ENCODE assay signal across 8 cellular contexts in the genomic region with DNA sequence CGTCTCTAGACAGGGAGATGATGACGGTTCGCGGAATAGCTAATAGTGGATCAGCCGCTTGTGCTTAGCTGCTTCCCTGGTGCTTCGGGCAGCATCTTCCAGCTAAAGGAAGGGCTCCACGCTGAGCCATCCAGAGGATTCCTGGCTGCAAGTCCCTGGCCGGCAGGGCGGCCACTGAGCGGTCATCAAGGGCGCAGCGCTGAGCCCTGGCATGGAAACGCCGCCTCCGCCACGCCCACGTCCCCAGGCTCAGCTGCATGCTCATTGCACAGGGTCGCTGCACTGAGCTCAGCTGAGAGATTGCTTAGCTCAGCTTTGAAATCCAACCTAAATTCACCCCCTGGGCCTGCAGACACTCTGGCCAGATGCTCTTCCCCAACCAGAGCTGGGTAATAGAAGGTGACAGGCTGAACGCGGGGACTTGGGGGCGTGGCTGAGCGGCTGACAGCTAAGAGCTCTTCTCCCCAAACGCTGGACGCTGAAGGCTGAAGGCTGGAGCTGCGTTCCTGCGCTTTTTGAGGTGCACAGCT.
A peak's percentile ranks its signal among the peaks of the same experiment; 100 is the strongest.
DNase-seq lines count a peak whose midpoint lies in the region; ATAC-seq and TF ChIP-seq lines count a peak whose summit lies in the region.

No MANE protein-coding gene starts in this region.

- TF ChIP-seq EP300 in neural cell (conservative IDR thresholded peaks at IDR 0.05; ENCODE audit: poor library complexity, severe bottlenecking): no peak

- H3K9ac ChIP-seq in HUES64 (ENCODE audit: low read depth, low read length) (no peak overlapping the region), neural cell (ENCODE audit: low read length) (peak overlapping the region; percentile 62)

- H3K27me3 ChIP-seq in HUES64 (ENCODE audit: insufficient read depth, low read length) (no peaks in the 10 kb centered on the region), WERI-Rb-1 (ENCODE audit: insufficient read depth, low read depth, severe bottlenecking) (peaks cover 10% of the 10 kb centered on the region), neural cell (ENCODE audit: insufficient read depth, low read depth, low read length) (no peaks in the 10 kb centered on the region)

- H3K4me3 ChIP-seq in HUES64 (ENCODE audit: low read length) (peak overlapping the region; percentile 54), WERI-Rb-1 (ENCODE audit: low read depth, low read length) (peak overlapping the region; percentile 30), neural cell (ENCODE audit: low read length) (peak overlapping the region; percentile 63)

- DNase-seq in DMS114 treated with DMSO at 0.1 percent for 48 hours (lab: John Stamatoyannopoulos, UW; ENCODE audit: unreplicated experiment) (peak; percentile 11), WERI-Rb-1 (peak; percentile 65), globus pallidus (ENCODE audit: low spot score) (peak; percentile 33), cerebellar cortex (ENCODE audit: low spot score) (no peak)
- DNase-seq in stimulated activated naive CD4-positive, alpha-beta T cell treated with Interleukin-2 at 50 U/mL for 16 hours (lab: John Stamatoyannopoulos, UW): no peak

- H3K36me3 ChIP-seq in HUES64 (ENCODE audit: insufficient read depth, low read length): no peaks in the 10 kb centered on the region
- no peaks in the 10 kb centered on the region for H3K36me3 ChIP-seq in WERI-Rb-1
- no peaks in the 10 kb centered on the region for H3K36me3 ChIP-seq in neural cell (ENCODE audit: insufficient read depth, low read length)

- peak overlapping the region; percentile 29 for H2AFZ ChIP-seq in neural cell (ENCODE audit: low read depth, low read length)

- H3K9me3 ChIP-seq in HUES64 (ENCODE audit: insufficient read depth, low read depth, low read length): peaks cover 8% of the 10 kb centered on the region; the same call in 1 of the 2 replicates
- H3K9me3 ChIP-seq in WERI-Rb-1 (ENCODE audit: severe bottlenecking): no peaks in the 10 kb centered on the region
- no peaks in the 10 kb centered on the region for H3K9me3 ChIP-seq in neural cell (ENCODE audit: low read length)

- H3K4me1 ChIP-seq in HUES64 (ENCODE audit: insufficient read depth, low read length): peaks cover 24% of the 10 kb centered on the region

- H3K27ac ChIP-seq in HUES64 (ENCODE audit: low read depth, low read length): no peak overlapping the region
- H3K27ac ChIP-seq in WERI-Rb-1: no peak overlapping the region
- H3K27ac ChIP-seq in neural cell (ENCODE audit: low read length): peak overlapping the region; percentile 4

- WGBS in HUES64: 9% methylated on average over 26 of the region's 26 CpGs

- no peaks in the 10 kb centered on the region for H3K79me2 ChIP-seq in neural cell (replicated peaks; ENCODE audit: insufficient read depth, low read length)

- H3F3A ChIP-seq in neural cell (ENCODE audit: insufficient read depth, low read length, poor library complexity, severe bottlenecking): no peaks in the 10 kb centered on the region

- H3K9me2 ChIP-seq in neural cell (ENCODE audit: insufficient read depth, low read length): no peaks in the 10 kb centered on the region

- TF ChIP-seq RAD21 in neural cell (conservative IDR thresholded peaks at IDR 0.05): no peak

- no peaks in the 10 kb centered on the region for H4K20me1 ChIP-seq in neural cell (ENCODE audit: insufficient read depth)

- peak overlapping the region; percentile 20 for H3K4me2 ChIP-seq in neural cell (ENCODE audit: low read length)

- ATAC-seq in GM18502 (IDR thresholded peaks at IDR 0.05; ENCODE audit: poor library complexity, unreplicated experiment): no peak

- TF ChIP-seq CTCF in WERI-Rb-1 (IDR thresholded peaks at IDR 0.05; ENCODE audit: low read depth, low read length) (0 out of 2 replicates have a peak, but pooled peaks have one; percentile 17), neural cell (IDR thresholded peaks at IDR 0.05; ENCODE audit: poor library complexity, severe bottlenecking) (no peak)

TF ChIP-seq in neural cell, 6 proteins besides CTCF, POLR2A, EP300 and RAD21:
- TF ChIP-seq, protein P1, sequence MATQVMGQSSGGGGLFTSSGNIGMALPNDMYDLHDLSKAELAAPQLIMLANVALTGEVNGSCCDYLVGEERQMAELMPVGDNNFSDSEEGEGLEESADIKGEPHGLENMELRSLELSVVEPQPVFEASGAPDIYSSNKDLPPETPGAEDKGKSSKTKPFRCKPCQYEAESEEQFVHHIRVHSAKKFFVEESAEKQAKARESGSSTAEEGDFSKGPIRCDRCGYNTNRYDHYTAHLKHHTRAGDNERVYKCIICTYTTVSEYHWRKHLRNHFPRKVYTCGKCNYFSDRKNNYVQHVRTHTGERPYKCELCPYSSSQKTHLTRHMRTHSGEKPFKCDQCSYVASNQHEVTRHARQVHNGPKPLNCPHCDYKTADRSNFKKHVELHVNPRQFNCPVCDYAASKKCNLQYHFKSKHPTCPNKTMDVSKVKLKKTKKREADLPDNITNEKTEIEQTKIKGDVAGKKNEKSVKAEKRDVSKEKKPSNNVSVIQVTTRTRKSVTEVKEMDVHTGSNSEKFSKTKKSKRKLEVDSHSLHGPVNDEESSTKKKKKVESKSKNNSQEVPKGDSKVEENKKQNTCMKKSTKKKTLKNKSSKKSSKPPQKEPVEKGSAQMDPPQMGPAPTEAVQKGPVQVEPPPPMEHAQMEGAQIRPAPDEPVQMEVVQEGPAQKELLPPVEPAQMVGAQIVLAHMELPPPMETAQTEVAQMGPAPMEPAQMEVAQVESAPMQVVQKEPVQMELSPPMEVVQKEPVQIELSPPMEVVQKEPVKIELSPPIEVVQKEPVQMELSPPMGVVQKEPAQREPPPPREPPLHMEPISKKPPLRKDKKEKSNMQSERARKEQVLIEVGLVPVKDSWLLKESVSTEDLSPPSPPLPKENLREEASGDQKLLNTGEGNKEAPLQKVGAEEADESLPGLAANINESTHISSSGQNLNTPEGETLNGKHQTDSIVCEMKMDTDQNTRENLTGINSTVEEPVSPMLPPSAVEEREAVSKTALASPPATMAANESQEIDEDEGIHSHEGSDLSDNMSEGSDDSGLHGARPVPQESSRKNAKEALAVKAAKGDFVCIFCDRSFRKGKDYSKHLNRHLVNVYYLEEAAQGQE (IDR thresholded peaks at IDR 0.05; ENCODE audit: borderline replicate concordance): peak; percentile 37
- TF ChIP-seq TAF1 (IDR thresholded peaks at IDR 0.05; ENCODE audit: low read depth) (no peak), MXI1 (conservative IDR thresholded peaks at IDR 0.05; ENCODE audit: poor library complexity, severe bottlenecking) (peak; percentile 35), EZH2 (IDR thresholded peaks at IDR 0.05; ENCODE audit: borderline replicate concordance, insufficient read depth, low read length, poor library complexity, severe bottlenecking) (no peak), SMC3 (conservative IDR thresholded peaks at IDR 0.05; ENCODE audit: poor library complexity) (peak; percentile 25), POLR2AphosphoS5 (IDR thresholded peaks at IDR 0.05) (no peak)

Comparison
In these comparisons a context has a peak if more than half of its experiments do, and no peak if none do; other contexts are left out.
1. DNase-seq: peak in DMS114 treated with DMSO at 0.1 percent for 48 hours (single experiment), WERI-Rb-1 (single experiment) and globus pallidus (single experiment); none in cerebellar cortex (single experiment) and stimulated activated naive CD4-positive, alpha-beta T cell treated with Interleukin-2 at 50 U/mL for 16 hours (single experiment).
2. Peak in every context shown above with its lines, with median percentiles within 50 percentile points of each other: H3K4me3 ChIP-seq.